ENCODE assay signal across 8 cellular contexts in genomic region chr5:60945760-60946253, GRCh38. TPM values are rescaled to one million over a fixed set of nuclear protein-coding genes. Genes with fewer than 3 reads are reported as not detected.
DNase-seq lines count a peak whose midpoint lies in the region; ATAC-seq and TF ChIP-seq lines count a peak whose summit lies in the region.

No MANE protein-coding gene starts in this region.

- DNase-seq in DMS114 treated with DMSO at 0.1 percent for 48 hours (lab: John Stamatoyannopoulos, UW; ENCODE audit: unreplicated experiment): peak; percentile 24
- peak; percentile 49 for DNase-seq in RWPE2 (ENCODE audit: low spot score)
- DNase-seq in mesothelial cell of epicardium (ENCODE audit: low spot score in 2 of 2, unreplicated experiment in 2 of 2): no peak
- DNase-seq in NCI-H345 treated with DMSO at 0.1 percent for 48 hours (lab: John Stamatoyannopoulos, UW; ENCODE audit: unreplicated experiment): no peak

- H3K4me1 ChIP-seq in RWPE2 (ENCODE audit: insufficient read depth, poor library complexity, severe bottlenecking): peaks cover 23% of the 10 kb centered on the region
- peaks cover 11% of the 10 kb centered on the region for H3K4me1 ChIP-seq in endocrine pancreas (ENCODE audit: control insufficient read depth, insufficient read depth, low read length)
- H3K4me1 ChIP-seq in urinary bladder (ENCODE audit: insufficient read depth): peaks cover 2% of the 10 kb centered on the region

- no peaks in the 10 kb centered on the region for H3K27me3 Mint-ChIP-seq in mesothelial cell of epicardium (ENCODE audit: low read depth)

- H3K4me3 ChIP-seq in RWPE2 (ENCODE audit: severe bottlenecking): peak overlapping the region; percentile 69
- peak overlapping the region; percentile 78 for H3K4me3 ChIP-seq in endocrine pancreas (ENCODE audit: control insufficient read depth, insufficient read depth, low read length)
- H3K4me3 ChIP-seq in urinary bladder (ENCODE audit: low read depth, low read length): peak overlapping the region; percentile 66

- H3K9me3 ChIP-seq in RWPE2 (ENCODE audit: severe bottlenecking): no peaks in the 10 kb centered on the region
- H3K9me3 ChIP-seq in endocrine pancreas (ENCODE audit: control insufficient read depth, low read length): no peaks in the 10 kb centered on the region

- 1% methylated on average over 23 of the region's 23 CpGs for WGBS in urinary bladder

- H3K9me3 Mint-ChIP-seq in mesothelial cell of epicardium: peaks cover 10% of the 10 kb centered on the region

- peaks cover 7% of the 10 kb centered on the region for H3K36me3 Mint-ChIP-seq in mesothelial cell of epicardium

- no peak overlapping the region for H3K4me3 Mint-ChIP-seq in mesothelial cell of epicardium

- H3K27ac Mint-ChIP-seq in mesothelial cell of epicardium: peak overlapping the region; percentile 93

- H3K27ac ChIP-seq in RWPE2 (ENCODE audit: poor library complexity, severe bottlenecking): peak overlapping the region; percentile 50
- peak overlapping the region; percentile 61 for H3K27ac ChIP-seq in urinary bladder (ENCODE audit: low read depth)

- peak overlapping the region; percentile 89 for H3K9ac ChIP-seq in endocrine pancreas (ENCODE audit: control insufficient read depth, insufficient read depth, low read length)

- no peak for TF ChIP-seq CTCF in RWPE2 (IDR thresholded peaks at IDR 0.05; ENCODE audit: poor library complexity, severe bottlenecking)
- TF ChIP-seq CTCF in mesothelial cell of epicardium (IDR thresholded peaks at IDR 0.05; ENCODE audit: unreplicated experiment): no peak

- peaks cover 14% of the 10 kb centered on the region; the same call in 1 of the 2 replicates for H3K36me3 ChIP-seq in RWPE2 (ENCODE audit: low read depth)
- no peaks in the 10 kb centered on the region for H3K36me3 ChIP-seq in endocrine pancreas (ENCODE audit: control insufficient read depth, insufficient read depth, low read length)
- no peaks in the 10 kb centered on the region for H3K36me3 ChIP-seq in urinary bladder (ENCODE audit: insufficient read depth)

- no peaks in the 10 kb centered on the region for H3K27me3 ChIP-seq in RWPE2 (ENCODE audit: insufficient read depth, poor library complexity, severe bottlenecking)
- no peaks in the 10 kb centered on the region for H3K27me3 ChIP-seq in endocrine pancreas (ENCODE audit: control insufficient read depth, insufficient read depth, low read length)

- H3K4me1 Mint-ChIP-seq in mesothelial cell of epicardium: peaks cover 13% of the 10 kb centered on the region

- ATAC-seq in GM19351 (IDR thresholded peaks at IDR 0.05; ENCODE audit: unreplicated experiment) (peak; percentile 34), HG03342 (IDR thresholded peaks at IDR 0.05; ENCODE audit: unreplicated experiment) (peak; percentile 20), RWPE2 (ENCODE audit: low read depth) (peak; percentile 37)

RNA-seq across cellular contexts. Expression of gene NDUFAF2, which starts 0.8 kb away (rescaled TPM):
- total RNA-seq in mesothelial cell of epicardium (19.8 to 21.3 TPM (median 20.6 TPM) in 3 replicates), urinary bladder (23.8 TPM)
- polyA plus RNA-seq in urinary bladder: 49.8 TPM

RNA-seq across cellular contexts. Expression of gene ERCC8, which starts 0.9 kb away (rescaled TPM):
- total RNA-seq in mesothelial cell of epicardium (14.8 to 17.1 TPM (median 15.8 TPM) in 3 replicates), urinary bladder (32.8 TPM)
- 6.5 TPM for polyA plus RNA-seq in urinary bladder

Comparison
In these comparisons a context has a peak if more than half of its experiments do, and no peak if none do; other contexts are left out.
1. DNase-seq: peak in DMS114 treated with DMSO at 0.1 percent for 48 hours (single experiment) and RWPE2 (single experiment); none in mesothelial cell of epicardium (0 of 2) and NCI-H345 treated with DMSO at 0.1 percent for 48 hours (single experiment).
2. Peak in every context shown above with its lines, with median percentiles within 50 percentile points of each other: ATAC-seq and H3K4me3 ChIP-seq.